13 cellular contexts compared by ENCODE assay signal in the genomic region with DNA sequence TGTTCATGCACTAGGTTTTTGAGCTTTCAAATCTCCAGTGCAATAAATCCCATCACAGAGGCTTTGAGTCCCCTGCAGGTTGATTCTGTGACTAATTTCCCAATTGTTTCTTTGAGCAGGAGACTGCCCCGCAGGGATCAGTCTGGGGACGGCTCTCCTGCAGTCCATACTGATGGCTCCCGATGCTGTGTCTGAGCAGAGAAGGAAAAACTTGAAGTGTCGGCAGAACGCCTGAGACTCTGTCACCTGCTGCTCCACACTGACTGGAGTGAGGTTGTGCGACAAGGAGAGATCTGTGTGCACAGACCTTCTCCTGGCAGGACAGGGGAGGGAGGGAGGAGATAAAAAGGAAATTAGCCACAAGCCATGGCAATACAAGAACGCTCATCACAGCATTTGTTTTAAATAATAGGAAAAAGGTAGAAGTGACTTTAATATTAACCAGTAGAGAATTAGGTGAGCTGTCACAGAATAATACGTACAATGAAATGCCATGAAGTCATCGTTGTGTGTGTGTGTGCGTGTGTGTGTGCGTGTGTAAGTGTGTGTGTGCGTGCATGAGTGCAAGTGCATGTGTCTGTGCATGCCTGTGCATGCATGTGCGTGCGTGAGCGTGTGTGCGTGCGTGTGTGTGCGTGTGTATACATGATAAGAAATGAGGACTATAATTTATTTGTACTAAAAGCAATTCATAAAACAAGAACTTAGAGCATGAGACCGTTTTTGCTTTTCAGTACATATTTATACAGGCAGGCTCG. TPM values are rescaled to one million over a fixed set of nuclear protein-coding genes. Genes with fewer than 3 reads are reported as not detected.
DNase-seq lines count a peak whose midpoint lies in the region; ATAC-seq and TF ChIP-seq lines count a peak whose summit lies in the region.
"Had no signal": no experiment of that assay in that cellular context is flagged by ENCODE, and none has a peak within 500 bp of the region (broad histone marks: within the 10 kb centered on the region; RNA-seq: fewer than 3 reads in every experiment).

No MANE protein-coding gene starts in this region.

- H3K4me3 ChIP-seq in GM23338: no peak overlapping the region
- no peak overlapping the region for H3K4me3 ChIP-seq in OCI-LY3 (ENCODE audit: low read length)
- H3K4me3 ChIP-seq in endodermal cell (ENCODE audit: low read length): peak overlapping the region; percentile 63
- H3K4me3 ChIP-seq in neuronal stem cell (ENCODE audit: low read length in 2 of 2): no peak overlapping the region
- H3K4me3 ChIP-seq: HAP-1, SJSA1 had no signal

- 0 out of 2 replicates have a peak, but pooled peaks cover 6% of the 10 kb centered on the region for H3K9me2 ChIP-seq in GM23338 (ENCODE audit: insufficient read depth)

- CTCF ChIA-PET in CD4-positive, alpha-beta T cell (lab: Charles Lee): no interaction called here

- POLR2A ChIA-PET in CD4-positive, alpha-beta T cell (lab: Charles Lee): no interaction called here

- H3K27me3 Mint-ChIP-seq in GM23338 (ENCODE audit: insufficient read depth, low read depth, poor library complexity) (peaks cover 5% of the 10 kb centered on the region), endodermal cell (ENCODE audit: insufficient read depth) (no peaks in the 10 kb centered on the region)
- H3K27me3 Mint-ChIP-seq in CD4-positive, alpha-beta T cell: peaks cover 30% of the 10 kb centered on the region

- H2AFZ ChIP-seq in GM23338: 0 out of 2 replicates have a peak overlapping the region, but pooled peaks have one; percentile 47
- no peak overlapping the region for H2AFZ ChIP-seq in OCI-LY3 (ENCODE audit: low read depth, low read length)
- no peak overlapping the region for H2AFZ ChIP-seq in neuronal stem cell (ENCODE audit: low read length)

- no peak overlapping the region for H4K8ac ChIP-seq in neuronal stem cell (ENCODE audit: low read depth, low read length)

- H3K9me3 Mint-ChIP-seq in GM23338 (no peaks in the 10 kb centered on the region; the same call in 2 of the 3 replicates), endodermal cell (no peaks in the 10 kb centered on the region)
- H3K9me3 Mint-ChIP-seq in CD4-positive, alpha-beta T cell: no peaks in the 10 kb centered on the region
- H3K9me3 Mint-ChIP-seq: CD4-positive, CD25-positive, alpha-beta regulatory T cell had no signal

- H3K79me1 ChIP-seq in neuronal stem cell (ENCODE audit: low read depth, low read length): no peaks in the 10 kb centered on the region

- intact Hi-C loops in CD4-positive, alpha-beta T cell (cut with DNase I, micrococcal nuclease): no loop called here

- no peak overlapping the region for H3K23ac ChIP-seq in neuronal stem cell (ENCODE audit: low read depth, low read length, poor library complexity)

- no peak overlapping the region for H3K18ac ChIP-seq in neuronal stem cell (ENCODE audit: low read length)

- H3K4me1 Mint-ChIP-seq in GM23338: peaks cover 20% of the 10 kb centered on the region
- peaks cover 41% of the 10 kb centered on the region for H3K4me1 Mint-ChIP-seq in endodermal cell
- H3K4me1 Mint-ChIP-seq in CD4-positive, alpha-beta T cell (ENCODE audit: low read depth): no peaks in the 10 kb centered on the region
- H3K4me1 Mint-ChIP-seq: CD4-positive, CD25-positive, alpha-beta regulatory T cell had no signal

- peak overlapping the region; percentile 49 for H3K14ac ChIP-seq in neuronal stem cell (ENCODE audit: low read length)

- no peak overlapping the region; the same call in 1 of the 2 replicates for H3K9ac ChIP-seq in OCI-LY3 (ENCODE audit: low read length)
- no peak overlapping the region for H3K9ac ChIP-seq in endodermal cell (ENCODE audit: extremely low read depth, low read length, poor library complexity, severe bottlenecking)
- H3K9ac ChIP-seq in neuronal stem cell (ENCODE audit: low read depth, low read length, poor library complexity): no peak overlapping the region

- H3K27ac Mint-ChIP-seq in GM23338 (no peak overlapping the region), endodermal cell (peak overlapping the region; percentile 94)
- H3K27ac Mint-ChIP-seq in CD4-positive, alpha-beta T cell: no peak overlapping the region
- H3K27ac Mint-ChIP-seq: CD4-positive, CD25-positive, alpha-beta regulatory T cell had no signal

- no peak for TF ChIP-seq CTCF in GM23338 (conservative IDR thresholded peaks at IDR 0.05; ENCODE audit: low read depth in 2 of 2)
- TF ChIP-seq CTCF in OCI-LY3 (IDR thresholded peaks at IDR 0.05; ENCODE audit: low read depth, low read length): no peak
- TF ChIP-seq CTCF in endodermal cell (conservative IDR thresholded peaks at IDR 0.05): peak; percentile 27
- TF ChIP-seq CTCF in CD4-positive, alpha-beta T cell (IDR thresholded peaks at IDR 0.05): no peak

- H2BK15ac ChIP-seq in neuronal stem cell (ENCODE audit: low read length): no peak overlapping the region

- DNase-seq in GM23338 (ENCODE audit: low spot score) (peak; percentile 3), endodermal cell (peak; percentile 63), neuronal stem cell (ENCODE audit: low spot score) (no peak), T-helper 9 cell (no peak)
- DNase-seq in CD4-positive, alpha-beta T cell: no peak
- no peak for DNase-seq in stimulated activated naive CD4-positive, alpha-beta T cell (lab: John Stamatoyannopoulos, UW)
- DNase-seq: CD4-positive, CD25-positive, alpha-beta regulatory T cell; NCI-H187 treated with DMSO at 0.1 percent for 48 hours; NCI-H526 treated with DMSO at 0.1 percent for 48 hours had no signal

- no peak overlapping the region for H2AK5ac ChIP-seq in neuronal stem cell (ENCODE audit: low read depth, low read length)

- 69 to 75% methylated on average over 13 to 14 of the region's 20 CpGs for WGBS in endodermal cell (ENCODE audit: insufficient coverage in 1 of 2, insufficient read length in 1 of 2), 2 experiments
- WGBS in neuronal stem cell (ENCODE audit: extremely low coverage in 2 of 2, insufficient read length in 2 of 2, insufficient replicate concordance in 1 of 2), 2 donors: no CpG with 5 or more reads among the region's 20 CpGs

- no peaks in the 10 kb centered on the region for H3K36me3 Mint-ChIP-seq in GM23338 (ENCODE audit: low read depth)
- no peaks in the 10 kb centered on the region for H3K36me3 Mint-ChIP-seq in endodermal cell (ENCODE audit: low read depth)
- no peaks in the 10 kb centered on the region for H3K36me3 Mint-ChIP-seq in CD4-positive, alpha-beta T cell (ENCODE audit: low read depth)
- H3K36me3 Mint-ChIP-seq: CD4-positive, CD25-positive, alpha-beta regulatory T cell had no signal

- H3K4me3 Mint-ChIP-seq in GM23338: no peak overlapping the region
- peak overlapping the region; percentile 34 for H3K4me3 Mint-ChIP-seq in endodermal cell
- H3K4me3 Mint-ChIP-seq in CD4-positive, alpha-beta T cell: no peak overlapping the region
- H3K4me3 Mint-ChIP-seq: CD4-positive, CD25-positive, alpha-beta regulatory T cell had no signal

- H3K9me3 ChIP-seq in OCI-LY3 (ENCODE audit: insufficient read depth, low read length): no peaks in the 10 kb centered on the region
- H3K9me3 ChIP-seq in endodermal cell (ENCODE audit: control insufficient read depth, low read length): no peaks in the 10 kb centered on the region
- peaks cover 0 to 2% of the 10 kb centered on the region in 2 donors for H3K9me3 ChIP-seq in neuronal stem cell (replicated peaks in 1 of 2; ENCODE audit: control insufficient read depth in 2 of 2, insufficient read depth in 1 of 2, low read depth in 1 of 2, low read length in 2 of 2)
- H3K9me3 ChIP-seq in CD4-positive, alpha-beta T cell (ENCODE audit: control insufficient read depth, low read length): no peaks in the 10 kb centered on the region
- H3K9me3 ChIP-seq: HAP-1, SJSA1 had no signal

- H3K27me3 ChIP-seq in GM23338 (ENCODE audit: insufficient read depth) (no peaks in the 10 kb centered on the region), OCI-LY3 (ENCODE audit: low read depth, low read length) (no peaks in the 10 kb centered on the region), endodermal cell (ENCODE audit: control insufficient read depth, insufficient read depth, low read length, poor library complexity, severe bottlenecking) (no peaks in the 10 kb centered on the region), neuronal stem cell (ENCODE audit: control insufficient read depth in 3 of 3, insufficient read depth in 3 of 3, low read depth in 1 of 3, low read length in 3 of 3) (peaks cover 0 to 33% (median 2%) of the 10 kb centered on the region in 3 experiments)
- H3K27me3 ChIP-seq in CD4-positive, alpha-beta T cell (ENCODE audit: control insufficient read depth, insufficient read depth, low read length): peaks cover 6% of the 10 kb centered on the region

- H3K4me1 ChIP-seq in GM23338 (ENCODE audit: insufficient read depth) (no peaks in the 10 kb centered on the region), OCI-LY3 (ENCODE audit: low read length) (peaks cover 59% of the 10 kb centered on the region), endodermal cell (ENCODE audit: control insufficient read depth, insufficient read depth, low read length) (peaks cover 23% of the 10 kb centered on the region), neuronal stem cell (ENCODE audit: control insufficient read depth in 2 of 2, insufficient read depth in 1 of 2, low read depth in 1 of 2, low read length in 2 of 2) (peaks cover 0 to 15% of the 10 kb centered on the region in 2 donors)
- H3K4me1 ChIP-seq: HAP-1, SJSA1 had no signal

- H3K27ac ChIP-seq in GM23338 (ENCODE audit: low read depth) (no peak overlapping the region), OCI-LY3 (ENCODE audit: low read length) (peak overlapping the region; percentile 51; the same call in 1 of the 2 replicates), endodermal cell (ENCODE audit: low read depth, low read length) (peak overlapping the region; percentile 13), neuronal stem cell (replicated peaks; ENCODE audit: low read length) (no peak overlapping the region)
- no peak overlapping the region for H3K27ac ChIP-seq in CD4-positive, alpha-beta T cell (ENCODE audit: low read depth, low read length)
- H3K27ac ChIP-seq: SJSA1 had no signal

- H3F3A ChIP-seq in GM23338 (replicated peaks; ENCODE audit: low read depth): no peaks in the 10 kb centered on the region

- H3K79me2 ChIP-seq in GM23338 (replicated peaks; ENCODE audit: insufficient read depth) (no peaks in the 10 kb centered on the region), OCI-LY3 (ENCODE audit: low read length) (no peaks in the 10 kb centered on the region)

- no peak overlapping the region for H2BK120ac ChIP-seq in neuronal stem cell (ENCODE audit: low read depth, low read length)

- H2BK5ac ChIP-seq in neuronal stem cell (ENCODE audit: low read length): no peak overlapping the region

- no peak overlapping the region for H4K91ac ChIP-seq in neuronal stem cell (ENCODE audit: low read depth, low read length, poor library complexity)

- H3K36me3 ChIP-seq in GM23338 (ENCODE audit: insufficient read depth) (no peaks in the 10 kb centered on the region), OCI-LY3 (replicated peaks; ENCODE audit: low read depth, low read length) (no peaks in the 10 kb centered on the region), endodermal cell (ENCODE audit: control insufficient read depth, insufficient read depth, low read length) (no peaks in the 10 kb centered on the region), neuronal stem cell (replicated peaks in 1 of 2; ENCODE audit: control insufficient read depth in 2 of 2, insufficient read depth in 2 of 2, low read length in 2 of 2) (no peaks in the 10 kb centered on the region)
- H3K36me3 ChIP-seq: HAP-1, SJSA1 had no signal

- ATAC-seq in GM23338 (peak; percentile 71), HG03460 (IDR thresholded peaks at IDR 0.05; ENCODE audit: unreplicated experiment) (no peak)
- no peak for ATAC-seq in CD4-positive, alpha-beta T cell (ENCODE audit: poor library complexity)

- H3K4ac ChIP-seq in neuronal stem cell (ENCODE audit: low read length): no peak overlapping the region

- no peak overlapping the region for H2BK12ac ChIP-seq in neuronal stem cell (ENCODE audit: low read length)

- no peaks in the 10 kb centered on the region for H4K20me1 ChIP-seq in GM23338 (replicated peaks; ENCODE audit: insufficient read depth)
- no peaks in the 10 kb centered on the region for H4K20me1 ChIP-seq in OCI-LY3 (ENCODE audit: insufficient read depth, low read length)

- H3K4me2 ChIP-seq in GM23338: no peak overlapping the region
- peak overlapping the region; percentile 3 for H3K4me2 ChIP-seq in OCI-LY3 (ENCODE audit: low read length)
- no peak overlapping the region for H3K4me2 ChIP-seq in neuronal stem cell (ENCODE audit: insufficient read depth, low read length, poor library complexity, severe bottlenecking)

RNA-seq across cellular contexts. Expression of a gene that starts 38.2 kb away (rescaled TPM):
- not detected in 2 replicates for total RNA-seq in GM23338 (2014; rRNA removed; shearing (Covaris generic))
- polyA plus RNA-seq in GM23338 (2016; fragmentation: Nextera tagmentation; extraction: Ambion mirVana): not detected in 2 replicates
- total RNA-seq in endodermal cell: under 1 TPM; 0.11 to 0.46 TPM
- not detected for polyA plus RNA-seq in endodermal cell (2013, experiment 1 of 2)
- not detected for polyA plus RNA-seq in endodermal cell (2013, experiment 2 of 2)
- not detected for polyA plus RNA-seq in neuronal stem cell (2013, experiment 1 of 2)
- polyA plus RNA-seq in neuronal stem cell (2013, experiment 2 of 2): not detected
- not detected for total RNA-seq in CD4-positive, alpha-beta T cell
- total RNA-seq: CD4-positive, CD25-positive, alpha-beta regulatory T cell; SJSA1 had no signal
- polyA plus RNA-seq: CD4-positive, CD25-positive, alpha-beta regulatory T cell had no signal

Comparison
In these comparisons a context has a peak if more than half of its experiments do, and no peak if none do; other contexts are left out.
1. DNase-seq: peak in GM23338 (single experiment) and endodermal cell (single experiment); none in neuronal stem cell (single experiment), T-helper 9 cell (single experiment), CD4-positive, alpha-beta T cell (0 of 10) and stimulated activated naive CD4-positive, alpha-beta T cell (0 of 6).
2. H3K27ac ChIP-seq: peak in OCI-LY3 (single experiment) and endodermal cell (single experiment); none in GM23338 (single experiment), neuronal stem cell (single experiment) and CD4-positive, alpha-beta T cell (single experiment).